Comparison of ENCODE assay signal across 30 cellular contexts in the genomic region with DNA sequence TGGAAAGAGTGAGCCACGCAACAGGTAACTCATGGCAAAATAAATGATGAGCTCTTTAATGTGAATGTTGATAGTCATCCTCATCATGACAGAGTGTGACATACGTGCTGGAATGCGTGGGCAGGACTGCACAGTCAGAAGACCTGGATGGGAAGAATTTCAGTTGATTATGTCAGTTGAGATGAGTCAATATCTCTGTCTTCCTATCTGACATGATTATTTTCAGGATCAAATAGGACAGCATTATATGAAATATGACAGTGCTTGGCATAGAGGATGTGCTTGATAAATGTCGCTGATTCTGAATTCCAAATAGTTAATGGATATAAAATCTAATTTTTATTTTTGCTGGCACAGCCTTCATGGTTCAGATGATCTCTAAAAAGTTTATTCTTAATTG.
A peak's percentile ranks its signal among the peaks of the same experiment; 100 is the strongest.
DNase-seq lines count a peak whose midpoint lies in the region; ATAC-seq and TF ChIP-seq lines count a peak whose summit lies in the region.
"Had no signal": no experiment of that assay in that cellular context is flagged by ENCODE, and none has a peak within 500 bp of the region (broad histone marks: within the 10 kb centered on the region; RNA-seq: fewer than 3 reads in every experiment).

No MANE protein-coding gene starts in this region.

- no peak for TF ChIP-seq CTCF in foreskin fibroblast (IDR thresholded peaks at IDR 0.05; ENCODE audit: low read depth, low read length)

- DNase-seq in HT1080 (ENCODE audit: low read depth) = peak; percentile 19
- DNase-seq in foreskin fibroblast = peak; percentile 24 to 32
- DNase-seq in skeletal muscle cell (ENCODE audit: low read depth) = peak; percentile 18
- no peak for DNase-seq in activated T-cell treated with anti-CD3 and anti-CD28 coated beads, Interleukin-2, amount 50 U/mL, for 72 hours
- DNase-seq: ACHN; activated CD8-positive, alpha-beta T cell treated with anti-CD3 and anti-CD28 coated beads, Interleukin-2, amount 10 ng/mL, durations not matched to agents 7 days and 5 days; activated naive CD4-positive, alpha-beta T cell treated with anti-CD3 and anti-CD28 coated beads, Interleukin-2, amount 10 ng/mL, durations not matched to agents 7 days and 5 days; adrenal gland; body of pancreas; CD8-positive, alpha-beta T cell; KG1; left ventricle myocardium inferior; MM.1S; NCI-H1417; NCI-H2029 treated with DMSO at 0.1 percent for 48 hours; NCI-H2227 treated with DMSO at 0.1 percent for 48 hours; NCI-H526 treated with DMSO at 0.1 percent for 48 hours; NK-92 treated with Interleukin-12 subunit alpha and Interleukin-12 subunit beta, amount 100 ng/mL, for 24 hours; PC-9; right cardiac atrium; SHP77 treated with DMSO at 0.1 percent for 48 hours; stimulated activated CD4-positive, alpha-beta T cell treated with anti-CD3 and anti-CD28 coated beads, Interleukin-4, amount 100 ng/mL, for 1 hour; thyroid gland had no signal

- peaks cover 0 to 3% of the 10 kb centered on the region in 2 donors for H3K9me3 Mint-ChIP-seq in activated T-cell treated with anti-CD3 and anti-CD28 coated beads, Interleukin-2, amount 50 U/mL, for 72 hours
- H3K9me3 Mint-ChIP-seq: activated naive CD4-positive, alpha-beta T cell treated with anti-CD3 and anti-CD28 coated beads, Interleukin-2, amount 10 ng/mL, durations not matched to agents 7 days and 5 days; CD8-positive, alpha-beta T cell; T-helper 2 cell treated with Interferon-gamma antibody and Interleukin-4, amounts not matched to agents 5 μg/mL and 100 μg/mL, for 36 hours had no signal

- ATAC-seq in SK-N-SH treated with all-trans-retinoic acid at 6 μM for 48 hours (peak; percentile 54), HG02981 (IDR thresholded peaks at IDR 0.05; ENCODE audit: unreplicated experiment) (no peak), HG02840 (IDR thresholded peaks at IDR 0.05; ENCODE audit: low FRiP score, unreplicated experiment) (no peak)
- no peak for ATAC-seq in activated T-cell treated with anti-CD3 and anti-CD28 coated beads, Interleukin-2, amount 50 U/mL, for 72 hours (replicated peaks in 1 of 2)
- ATAC-seq: activated CD8-positive, alpha-beta T cell treated with anti-CD3 and anti-CD28 coated beads, Interleukin-2, amount 10 ng/mL, durations not matched to agents 7 days and 5 days; activated T-helper 17 cell treated with anti-CD3 and anti-CD28 coated beads, Interleukin-2, amount 50 U/mL, for 72 hours; body of pancreas; CD8-positive, alpha-beta T cell; right cardiac atrium had no signal

- H3K36me3 Mint-ChIP-seq in activated T-cell treated with anti-CD3 and anti-CD28 coated beads, Interleukin-2, amount 50 U/mL, for 72 hours (ENCODE audit: insufficient read depth in 2 of 2) = peaks cover 0 to 2% of the 10 kb centered on the region in 2 donors
- H3K36me3 Mint-ChIP-seq: activated naive CD4-positive, alpha-beta T cell treated with anti-CD3 and anti-CD28 coated beads, Interleukin-2, amount 10 ng/mL, durations not matched to agents 7 days and 5 days had no signal

- H3K4me3 ChIP-seq in foreskin fibroblast (ENCODE audit: low read depth in 1 of 2, low read length in 2 of 2) (no peak overlapping the region), skeletal muscle cell (ENCODE audit: low read depth, low read length) (no peak overlapping the region)
- H3K4me3 ChIP-seq: adrenal gland, body of pancreas, GM12878, left ventricle myocardium inferior, PC-9, thyroid gland had no signal

- no peaks in the 10 kb centered on the region for H3K4me1 Mint-ChIP-seq in activated T-cell treated with anti-CD3 and anti-CD28 coated beads, Interleukin-2, amount 50 U/mL, for 72 hours (ENCODE audit: low read depth)
- H3K4me1 Mint-ChIP-seq: activated naive CD4-positive, alpha-beta T cell treated with anti-CD3 and anti-CD28 coated beads, Interleukin-2, amount 10 ng/mL, durations not matched to agents 7 days and 5 days; activated T-helper 17 cell treated with anti-CD3 and anti-CD28 coated beads, Interleukin-2, amount 50 U/mL, for 72 hours; B cell had no signal

- H3K27me3 Mint-ChIP-seq in activated T-cell treated with anti-CD3 and anti-CD28 coated beads, Interleukin-2, amount 50 U/mL, for 72 hours (ENCODE audit: low read depth) = no peaks in the 10 kb centered on the region
- H3K27me3 Mint-ChIP-seq: activated naive CD4-positive, alpha-beta T cell treated with anti-CD3 and anti-CD28 coated beads, Interleukin-2, amount 10 ng/mL, durations not matched to agents 7 days and 5 days; activated T-helper 17 cell treated with anti-CD3 and anti-CD28 coated beads, Interleukin-2, amount 50 U/mL, for 72 hours; B cell had no signal

- no peak overlapping the region for H3K27ac Mint-ChIP-seq in activated T-cell treated with anti-CD3 and anti-CD28 coated beads, Interleukin-2, amount 50 U/mL, for 72 hours
- H3K27ac Mint-ChIP-seq: activated CD8-positive, alpha-beta T cell treated with anti-CD3 and anti-CD28 coated beads, Interleukin-2, amount 10 ng/mL, durations not matched to agents 7 days and 5 days; activated naive CD4-positive, alpha-beta T cell treated with anti-CD3 and anti-CD28 coated beads, Interleukin-2, amount 10 ng/mL, durations not matched to agents 7 days and 5 days; activated T-helper 17 cell treated with anti-CD3 and anti-CD28 coated beads, Interleukin-2, amount 50 U/mL, for 72 hours; B cell; CD8-positive, alpha-beta T cell; T-helper 2 cell treated with Interferon-gamma antibody and Interleukin-4, amounts not matched to agents 5 μg/mL and 100 μg/mL, for 36 hours had no signal

- no peak overlapping the region for H3K4me3 Mint-ChIP-seq in activated T-cell treated with anti-CD3 and anti-CD28 coated beads, Interleukin-2, amount 50 U/mL, for 72 hours
- H3K4me3 Mint-ChIP-seq: activated CD8-positive, alpha-beta T cell treated with anti-CD3 and anti-CD28 coated beads, Interleukin-2, amount 10 ng/mL, durations not matched to agents 7 days and 5 days; activated naive CD4-positive, alpha-beta T cell treated with anti-CD3 and anti-CD28 coated beads, Interleukin-2, amount 10 ng/mL, durations not matched to agents 7 days and 5 days; activated T-helper 17 cell treated with anti-CD3 and anti-CD28 coated beads, Interleukin-2, amount 50 U/mL, for 72 hours; B cell; CD8-positive, alpha-beta T cell; T-helper 2 cell treated with Interferon-gamma antibody and Interleukin-4, amounts not matched to agents 5 μg/mL and 100 μg/mL, for 36 hours had no signal

TF ChIP-seq in SK-N-SH treated with all-trans-retinoic acid at 6 μM for 48 hours, 23 proteins besides CTCF, POLR2A, EP300 and RAD21 (continues in another document):
- TF ChIP-seq ESRRG (CRISPR knock-in tag; IDR thresholded peaks at IDR 0.05) (no peak), ZNF8 (CRISPR knock-in tag; IDR thresholded peaks at IDR 0.05) (no peak), ZNF565 (CRISPR knock-in tag; conservative IDR thresholded peaks at IDR 0.05; ENCODE audit: low read depth) (no peak), ZNF70 (CRISPR knock-in tag; IDR thresholded peaks at IDR 0.05) (no peak), ISL1 (CRISPR knock-in tag; IDR thresholded peaks at IDR 0.05) (peak; percentile 99), ARNTL (CRISPR knock-in tag; IDR thresholded peaks at IDR 0.05; ENCODE audit: borderline replicate concordance, low read depth) (no peak), ZC3H10 (CRISPR knock-in tag; IDR thresholded peaks at IDR 0.05) (no peak), PPARA (CRISPR knock-in tag; IDR thresholded peaks at IDR 0.05; ENCODE audit: borderline replicate concordance) (no peak), ZFP3 (CRISPR knock-in tag; IDR thresholded peaks at IDR 0.05) (peak; percentile 74; the same call in 1 of the 2 replicates), TCF4 (CRISPR knock-in tag; IDR thresholded peaks at IDR 0.05; ENCODE audit: borderline replicate concordance) (no peak), GLIS3 (CRISPR knock-in tag; IDR thresholded peaks at IDR 0.05) (no peak)
- TF ChIP-seq, protein P1, sequence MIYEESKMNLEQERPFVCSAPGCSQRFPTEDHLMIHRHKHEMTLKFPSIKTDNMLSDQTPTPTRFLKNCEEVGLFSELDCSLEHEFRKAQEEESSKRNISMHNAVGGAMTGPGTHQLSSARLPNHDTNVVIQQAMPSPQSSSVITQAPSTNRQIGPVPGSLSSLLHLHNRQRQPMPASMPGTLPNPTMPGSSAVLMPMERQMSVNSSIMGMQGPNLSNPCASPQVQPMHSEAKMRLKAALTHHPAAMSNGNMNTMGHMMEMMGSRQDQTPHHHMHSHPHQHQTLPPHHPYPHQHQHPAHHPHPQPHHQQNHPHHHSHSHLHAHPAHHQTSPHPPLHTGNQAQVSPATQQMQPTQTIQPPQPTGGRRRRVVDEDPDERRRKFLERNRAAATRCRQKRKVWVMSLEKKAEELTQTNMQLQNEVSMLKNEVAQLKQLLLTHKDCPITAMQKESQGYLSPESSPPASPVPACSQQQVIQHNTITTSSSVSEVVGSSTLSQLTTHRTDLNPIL (CRISPR knock-in tag; IDR thresholded peaks at IDR 0.05; ENCODE audit: low read depth) = peak; percentile 72; the same call in 1 of the 2 replicates
- TF ChIP-seq, protein P2, sequence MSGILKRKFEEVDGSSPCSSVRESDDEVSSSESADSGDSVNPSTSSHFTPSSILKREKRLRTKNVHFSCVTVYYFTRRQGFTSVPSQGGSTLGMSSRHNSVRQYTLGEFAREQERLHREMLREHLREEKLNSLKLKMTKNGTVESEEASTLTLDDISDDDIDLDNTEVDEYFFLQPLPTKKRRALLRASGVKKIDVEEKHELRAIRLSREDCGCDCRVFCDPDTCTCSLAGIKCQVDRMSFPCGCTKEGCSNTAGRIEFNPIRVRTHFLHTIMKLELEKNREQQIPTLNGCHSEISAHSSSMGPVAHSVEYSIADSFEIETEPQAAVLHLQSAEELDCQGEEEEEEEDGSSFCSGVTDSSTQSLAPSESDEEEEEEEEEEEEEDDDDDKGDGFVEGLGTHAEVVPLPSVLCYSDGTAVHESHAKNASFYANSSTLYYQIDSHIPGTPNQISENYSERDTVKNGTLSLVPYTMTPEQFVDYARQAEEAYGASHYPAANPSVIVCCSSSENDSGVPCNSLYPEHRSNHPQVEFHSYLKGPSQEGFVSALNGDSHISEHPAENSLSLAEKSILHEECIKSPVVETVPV (CRISPR knock-in tag; IDR thresholded peaks at IDR 0.05) = no peak

Comparison
In these comparisons a context has a peak if more than half of its experiments do, and no peak if none do; other contexts are left out.
1. DNase-seq: peak in HT1080 (single experiment), foreskin fibroblast (2 of 2) and skeletal muscle cell (single experiment); none in activated T-cell treated with anti-CD3 and anti-CD28 coated beads, Interleukin-2, amount 50 U/mL, for 72 hours (0 of 2).